ENCODE assay signal across 1 cellular context in genomic region chr16:69195371-69196029, GRCh38.
TF ChIP-seq lines count a peak whose summit lies in the region.

No MANE protein-coding gene starts in this region.

TF ChIP-seq in IMR-90, 13 proteins besides CTCF, POLR2A, EP300 and RAD21 (continued from another document):
- no peak for TF ChIP-seq CHD1 (IDR thresholded peaks at IDR 0.05; ENCODE audit: low read depth, low read length)
